8 cellular contexts compared by ENCODE assay signal in genomic region chr2:128304715-128305554, GRCh38. TPM values are rescaled to one million over a fixed set of nuclear protein-coding genes. Genes with fewer than 3 reads are reported as not detected.
DNase-seq lines count a peak whose midpoint lies in the region; ATAC-seq and TF ChIP-seq lines count a peak whose summit lies in the region.

No MANE protein-coding gene starts in this region.

- no TSS peak for BruUV-seq in Calu3 (replicated peaks; lab: Mats Ljungman, UMichigan)

- H3K9me3 ChIP-seq in adrenal gland (replicated peaks in 1 of 3) (no peaks in the 10 kb centered on the region), iPS-15b (ENCODE audit: control insufficient read depth, insufficient read depth, low read length) (no peaks in the 10 kb centered on the region)

- peaks cover 90 to 92% of the 10 kb centered on the region in 2 donors for H3K4me1 ChIP-seq in adrenal gland (replicated peaks in 1 of 2)
- peaks cover 19% of the 10 kb centered on the region for H3K4me1 ChIP-seq in iPS-15b (ENCODE audit: control insufficient read depth, insufficient read depth, low read length)

- ATAC-seq in GM18873 (IDR thresholded peaks at IDR 0.05; ENCODE audit: low FRiP score, unreplicated experiment), result no peak
- ATAC-seq in HG03354 (IDR thresholded peaks at IDR 0.05; ENCODE audit: poor library complexity, severe bottlenecking, unreplicated experiment), result no peak

- TF ChIP-seq POLR2A in adrenal gland (IDR thresholded peaks at IDR 0.05), result no peak

- no peaks in the 10 kb centered on the region for H3K27me3 Mint-ChIP-seq in Calu3 (ENCODE audit: unreplicated experiment)

- peak overlapping the region in 1 of 4 donors; percentile 13 for H3K4me3 ChIP-seq in adrenal gland
- H3K4me3 ChIP-seq in iPS-15b (ENCODE audit: low read depth, low read length), result no peak overlapping the region

- H3K27ac ChIP-seq in adrenal gland, result peak overlapping the region in 4 of 5 donors; percentile 79 to 94 (median 90)

- no peaks in the 10 kb centered on the region for H3K9me3 Mint-ChIP-seq in Calu3 (ENCODE audit: low read depth, unreplicated experiment)

- CTCF ChIA-PET in Calu3 (lab: Charles Lee), result interaction anchor here (0.6 to 0.7 kb wide), 2 partner anchors 183 to 826 kb away, joined by 3 read pairs; no protein-coding TSS in a partner anchor

- DNase-seq in Calu3 (peak; percentile 72), NCI-H1436 (lab: John Stamatoyannopoulos, UW) (peak; percentile 81), adrenal gland (peak; percentile 82 to 97 (median 96)), smooth muscle cell of the brain vasculature (ENCODE audit: low read depth, low spot score) (peak; percentile 98), GM13977 (ENCODE audit: low spot score) (no peak)

- H3K27ac Mint-ChIP-seq in Calu3 (ENCODE audit: unreplicated experiment), result no peak overlapping the region

- no peaks in the 10 kb centered on the region for H3K36me3 ChIP-seq in adrenal gland (replicated peaks in 1 of 2)
- H3K36me3 ChIP-seq in iPS-15b (ENCODE audit: control insufficient read depth, insufficient read depth, low read length), result peaks cover 16% of the 10 kb centered on the region

- WGBS in adrenal gland, 4 donors, result 33 to 53% (median 38%) methylated on average over 4 to 11 of the region's 11 CpGs

- in situ Hi-C loops in GM13977 (cut with MboI; ENCODE audit: low pct_unique_long_range_greater_than_20kb, low sequenced_read_pairs, unreplicated experiment), result no loop called here

- H3K27me3 ChIP-seq in adrenal gland (no peaks in the 10 kb centered on the region), iPS-15b (ENCODE audit: control insufficient read depth, insufficient read depth, low read length) (no peaks in the 10 kb centered on the region)

- no peak for TF ChIP-seq CTCF in Calu3 (IDR thresholded peaks at IDR 0.05; ENCODE audit: unreplicated experiment)
- peak in 2 of 6 experiments; percentile 15 to 16 for TF ChIP-seq CTCF in adrenal gland (IDR thresholded peaks at IDR 0.05)
- TF ChIP-seq CTCF in GM13977 (IDR thresholded peaks at IDR 0.05; ENCODE audit: extremely low read depth, insufficient read depth, missing control alignments), result no peak

- peak overlapping the region; percentile 21 for H3K4me3 Mint-ChIP-seq in Calu3 (ENCODE audit: low read depth, unreplicated experiment)

- intact Hi-C loops in Calu3 (cut with micrococcal nuclease; ENCODE audit: unreplicated experiment) (loop anchor here (1.0 kb wide), 1 partner anchor 72 kb away; no protein-coding TSS in a partner anchor), adrenal gland (cut with DNase I) (loop anchor here in 1 of 2 donors (5.0 kb wide), 1 partner anchor 118 kb away; no protein-coding TSS in a partner anchor)

- peaks cover 5% of the 10 kb centered on the region for H3K4me1 Mint-ChIP-seq in Calu3 (ENCODE audit: low read depth, unreplicated experiment)

- peak overlapping the region; percentile 42 for H3K9ac ChIP-seq in iPS-15b (ENCODE audit: low read depth, low read length)

- peaks cover 4% of the 10 kb centered on the region for H3K36me3 Mint-ChIP-seq in Calu3 (ENCODE audit: insufficient read depth, unreplicated experiment)

RNA-seq across cellular contexts. Expression of gene HS6ST1, which starts 13.7 kb away (rescaled TPM):
- total RNA-seq in Calu3 (2022) (27.6 and 34.6 TPM in 2 replicates), adrenal gland (100 to 1,000 TPM in 6 of 8 donors, 10 to 100 TPM in 2; 74.5 to 262 (median 149) TPM)
- polyA plus RNA-seq in adrenal gland, result 10 to 100 TPM; 20.5 to 40.0 (median 35.1) TPM
